ENCODE assay signal across 10 cellular contexts in genomic region chr3:48555231-48555948, GRCh38. TPM values are rescaled to one million over a fixed set of nuclear protein-coding genes. Genes with fewer than 3 reads are reported as not detected.
DNase-seq lines count a peak whose midpoint lies in the region; TF ChIP-seq lines count a peak whose summit lies in the region.
"Had no signal": no experiment of that assay in that cellular context is flagged by ENCODE, and none has a peak within 500 bp of the region (broad histone marks: within the 10 kb centered on the region; RNA-seq: fewer than 3 reads in every experiment).

No MANE protein-coding gene starts in this region.

- peaks cover 36% of the 10 kb centered on the region for H3K4me1 Mint-ChIP-seq in T-helper 2 cell treated with Interferon-gamma antibody and Interleukin-4, amounts not matched to agents 5 μg/mL and 100 μg/mL, for 36 hours (ENCODE audit: low read depth)
- peaks cover 54% of the 10 kb centered on the region for H3K4me1 Mint-ChIP-seq in chondrocyte (ENCODE audit: low read depth)

- H2BK5ac ChIP-seq in trophoblast cell (ENCODE audit: low read depth, low read length, poor library complexity), result no peak overlapping the region

- H3K36me3 ChIP-seq in NT2/D1 (ENCODE audit: insufficient read depth, insufficient read length, low read length) (peaks cover 11% of the 10 kb centered on the region), trophoblast cell (ENCODE audit: control insufficient read depth in 1 of 2, insufficient read depth in 2 of 2, low read length in 2 of 2) (peaks cover 0 to 4% of the 10 kb centered on the region in 2 experiments)

- H3K27me3 ChIP-seq in NT2/D1 (ENCODE audit: insufficient read depth, insufficient read length), result no peaks in the 10 kb centered on the region
- no peaks in the 10 kb centered on the region for H3K27me3 ChIP-seq in trophoblast cell (ENCODE audit: insufficient read depth, low read length)

- H3K79me1 ChIP-seq in trophoblast cell (ENCODE audit: low read length), result peaks cover 9% of the 10 kb centered on the region

- no peak overlapping the region for H3K23ac ChIP-seq in trophoblast cell (ENCODE audit: low read length)

- H3K9me3 ChIP-seq in NT2/D1 (ENCODE audit: insufficient read depth, low read length) (no peaks in the 10 kb centered on the region), trophoblast cell (ENCODE audit: insufficient read depth, low read depth, low read length) (no peaks in the 10 kb centered on the region)

- H3K4ac ChIP-seq in trophoblast cell (ENCODE audit: low read depth, low read length), result no peak overlapping the region

- H3K4me3 Mint-ChIP-seq in T-helper 2 cell treated with Interferon-gamma antibody and Interleukin-4, amounts not matched to agents 5 μg/mL and 100 μg/mL, for 36 hours, result peak overlapping the region; percentile 89
- peak overlapping the region; percentile 82 for H3K4me3 Mint-ChIP-seq in chondrocyte (ENCODE audit: unreplicated experiment)

- CTCF ChIA-PET in GM10248 (lab: Yijun Ruan, JAX), result interaction anchor here (1.2 to 2.9 kb wide), 4 partner anchors 10 to 155 kb away, joined by 3 to 9 read pairs (median 8); no protein-coding TSS in a partner anchor

- no peak overlapping the region for H2BK12ac ChIP-seq in trophoblast cell (ENCODE audit: low read length)

- no peak overlapping the region for H3K27ac ChIP-seq in trophoblast cell (ENCODE audit: low read depth, low read length)

- H3K4me2 ChIP-seq in trophoblast cell (ENCODE audit: low read length), result peak overlapping the region; percentile 79

- no peaks in the 10 kb centered on the region for H3K27me3 Mint-ChIP-seq in T-helper 2 cell treated with Interferon-gamma antibody and Interleukin-4, amounts not matched to agents 5 μg/mL and 100 μg/mL, for 36 hours (ENCODE audit: low read depth)
- no peaks in the 10 kb centered on the region for H3K27me3 Mint-ChIP-seq in chondrocyte (ENCODE audit: low read depth)

- H3K18ac ChIP-seq in trophoblast cell (ENCODE audit: low read length), result no peak overlapping the region

- H4K8ac ChIP-seq in trophoblast cell (ENCODE audit: low read depth, low read length), result no peak overlapping the region

- no peak overlapping the region for H4K12ac ChIP-seq in trophoblast cell (ENCODE audit: low read depth, low read length)

- no CpG with 5 or more reads among the region's 10 CpGs for WGBS in trophoblast cell (ENCODE audit: extremely low coverage, insufficient coverage, insufficient read length)

- H4K91ac ChIP-seq in trophoblast cell (ENCODE audit: low read depth, low read length), result no peak overlapping the region

- H3K27ac Mint-ChIP-seq in T-helper 2 cell treated with Interferon-gamma antibody and Interleukin-4, amounts not matched to agents 5 μg/mL and 100 μg/mL, for 36 hours, result peak overlapping the region; percentile 56
- H3K27ac Mint-ChIP-seq in chondrocyte (ENCODE audit: unreplicated experiment), result no peak overlapping the region

- no peaks in the 10 kb centered on the region for H3K9me3 Mint-ChIP-seq in T-helper 2 cell treated with Interferon-gamma antibody and Interleukin-4, amounts not matched to agents 5 μg/mL and 100 μg/mL, for 36 hours
- no peaks in the 10 kb centered on the region for H3K9me3 Mint-ChIP-seq in chondrocyte (ENCODE audit: low read depth)

- H3K4me1 ChIP-seq in NT2/D1 (ENCODE audit: insufficient read depth, insufficient read length), result peaks cover 33% of the 10 kb centered on the region
- peaks cover 21 to 22% of the 10 kb centered on the region in 2 experiments for H3K4me1 ChIP-seq in trophoblast cell (ENCODE audit: control insufficient read depth in 1 of 2, insufficient read depth in 2 of 2, low read length in 2 of 2)

- POLR2A ChIA-PET in GM10248 (lab: Yijun Ruan, JAX), result no interaction called here

- DNase-seq in T-helper 2 cell treated with Interferon-gamma antibody and Interleukin-4, amounts not matched to agents 5 μg/mL and 100 μg/mL, for 36 hours (ENCODE audit: low spot score), result no peak
- no peak for DNase-seq in T-helper 2 cell
- DNase-seq in NT2/D1 (ENCODE audit: low read depth, low spot score), result no peak
- DNase-seq in chondrocyte (ENCODE audit: low spot score), result no peak
- peak in 1 of 2 donors; percentile 16 for DNase-seq in trophoblast cell
- DNase-seq in GM19240 (ENCODE audit: insufficient read length, low spot score), result no peak
- DNase-seq in GM10248 (ENCODE audit: extremely low spot score), result no peak
- DNase-seq in NCI-H69 (lab: John Stamatoyannopoulos, UW), result no peak

- H3K4me3 ChIP-seq in NT2/D1 (ENCODE audit: insufficient read length, low read depth) (peak overlapping the region; percentile 70), trophoblast cell (ENCODE audit: low read depth, low read length) (no peak overlapping the region)

- no peak overlapping the region for H3K14ac ChIP-seq in trophoblast cell (ENCODE audit: low read length)

- no peak overlapping the region for H2AFZ ChIP-seq in trophoblast cell (ENCODE audit: insufficient read depth, low read length, poor library complexity)

- H3K79me2 ChIP-seq in trophoblast cell (ENCODE audit: control insufficient read depth, insufficient read depth, low read length, poor library complexity), result peaks cover 9% of the 10 kb centered on the region

- H2AK5ac ChIP-seq in trophoblast cell (ENCODE audit: low read length), result no peak overlapping the region

- TF ChIP-seq CTCF in chondrocyte (IDR thresholded peaks at IDR 0.05) (no peak), GM10248 (IDR thresholded peaks at IDR 0.05; ENCODE audit: control extremely low read depth, extremely low read depth, low read depth, missing control alignments) (no peak)

- no peak overlapping the region for H2BK120ac ChIP-seq in trophoblast cell (ENCODE audit: insufficient read depth, low read length, poor library complexity)

- H3K9ac ChIP-seq in NT2/D1 (ENCODE audit: insufficient read length, low read depth) (peak overlapping the region; percentile 80), trophoblast cell (ENCODE audit: low read length) (no peak overlapping the region)

- H3K36me3 Mint-ChIP-seq in T-helper 2 cell treated with Interferon-gamma antibody and Interleukin-4, amounts not matched to agents 5 μg/mL and 100 μg/mL, for 36 hours (ENCODE audit: low read depth), result peaks cover 23% of the 10 kb centered on the region
- no peaks in the 10 kb centered on the region for H3K36me3 Mint-ChIP-seq in chondrocyte (ENCODE audit: low read depth)

RNA-seq across cellular contexts. Expression of gene PFKFB4, which starts 1.2 kb away (rescaled TPM):
- 14.6 to 23.2 TPM (median 19.9 TPM) in 3 replicates for total RNA-seq in chondrocyte
- 18.7 TPM in 2 replicates for polyA plus RNA-seq in trophoblast cell (2013)

RNA-seq across cellular contexts. Expression of gene UCN2, which starts 8.2 kb away (rescaled TPM):
- 1.6 to 3.4 TPM (median 3.3 TPM) in 3 replicates for total RNA-seq in chondrocyte
- polyA plus RNA-seq in trophoblast cell (2013), result 1.4 and 1.7 TPM in 2 replicates
- total RNA-seq: mucosa of gallbladder, NCI-H460 had no signal

RNA-seq across cellular contexts. Expression of gene COL7A1, which starts 39.7 kb away (rescaled TPM):
- 15.9 to 36.6 TPM (median 36.5 TPM) in 3 replicates for total RNA-seq in chondrocyte
- polyA plus RNA-seq in trophoblast cell (2013), result 23.1 and 26.0 TPM in 2 replicates

RNA-seq across cellular contexts. Expression of gene SHISA5, which starts 51.4 kb away (rescaled TPM):
- 162 to 188 TPM (median 188 TPM) in 3 replicates for total RNA-seq in chondrocyte
- polyA plus RNA-seq in trophoblast cell (2013), result 314 and 318 TPM in 2 replicates

RNA-seq across cellular contexts. Expression of gene UQCRC1, which starts 54.1 kb away (rescaled TPM):
- total RNA-seq in chondrocyte, result 223 to 258 TPM (median 233 TPM) in 3 replicates
- 164 and 166 TPM in 2 replicates for polyA plus RNA-seq in trophoblast cell (2013)
